Comparison of ENCODE assay signal across 1 cellular context in genomic region chr2:10835052-10835970, GRCh38.
A peak's percentile ranks its signal among the peaks of the same experiment; 100 is the strongest.
TF ChIP-seq lines count a peak whose summit lies in the region.

No MANE protein-coding gene starts in this region.

TF ChIP-seq in HEK293, 187 proteins besides CTCF, POLR2A, EP300 and RAD21 (continued from another document):
- TF ChIP-seq ZNF10 (tag by site-specific recombination; IDR thresholded peaks at IDR 0.05) (no peak), ZFP69B (tag by site-specific recombination; IDR thresholded peaks at IDR 0.05) (peak; percentile 98), ZBTB21 (tag by site-specific recombination; IDR thresholded peaks at IDR 0.05) (no peak), ZNF513 (tag by site-specific recombination; IDR thresholded peaks at IDR 0.05) (no peak), ZNF18 (tag by site-specific recombination; IDR thresholded peaks at IDR 0.05) (no peak), ZFHX2 (tag by site-specific recombination; conservative IDR thresholded peaks at IDR 0.05) (no peak), PBX3 (CRISPR knock-in tag; IDR thresholded peaks at IDR 0.05) (0 out of 2 replicates have a peak, but pooled peaks have one; percentile 39), ZNF660 (tag by site-specific recombination; IDR thresholded peaks at IDR 0.05) (0 out of 2 replicates have a peak, but pooled peaks have one; percentile 42), ZBTB20 (tag by site-specific recombination; IDR thresholded peaks at IDR 0.05) (no peak), ZNF433 (tag by site-specific recombination; IDR thresholded peaks at IDR 0.05; ENCODE audit: low read depth) (no peak), ZNF670 (tag by site-specific recombination; IDR thresholded peaks at IDR 0.05; ENCODE audit: low read depth) (no peak), ZNF514 (tag by site-specific recombination; IDR thresholded peaks at IDR 0.05) (no peak), EGR2 (tag by site-specific recombination; IDR thresholded peaks at IDR 0.05; ENCODE audit: low read depth) (no peak), SCRT1 (tag by site-specific recombination; IDR thresholded peaks at IDR 0.05; ENCODE audit: borderline replicate concordance) (no peak), ZNF248 (tag by site-specific recombination; IDR thresholded peaks at IDR 0.05) (no peak), ZNF324 (tag by site-specific recombination; IDR thresholded peaks at IDR 0.05) (no peak), SP2 (tag by site-specific recombination; IDR thresholded peaks at IDR 0.05) (peak; percentile 43)
